ENCODE assay signal across 29 cellular contexts in genomic region chr4:10639664-10640063, GRCh38. TPM values are rescaled to one million over a fixed set of nuclear protein-coding genes. Genes with fewer than 3 reads are reported as not detected.
DNase-seq lines count a peak whose midpoint lies in the region; FAIRE-seq and TF ChIP-seq lines count a peak whose summit lies in the region.
"Had no signal": no experiment of that assay in that cellular context is flagged by ENCODE, and none has a peak within 500 bp of the region (broad histone marks: within the 10 kb centered on the region; RNA-seq: fewer than 3 reads in every experiment).

No MANE protein-coding gene starts in this region.

- CTCF ChIA-PET in activated naive CD4-positive, alpha-beta T cell treated with anti-CD3 and anti-CD28 coated beads, Interleukin-2, amount 10 ng/mL, durations not matched to agents 7 days and 5 days (lab: Charles Lee): no interaction called here

- TF ChIP-seq CTCF in AG09309 (IDR thresholded peaks at IDR 0.05; ENCODE audit: control insufficient read depth, insufficient read depth, low read depth, low read length, missing control alignments) (no peak), bronchial epithelial cell (IDR thresholded peaks at IDR 0.05; ENCODE audit: insufficient read depth, low read length, severe bottlenecking) (no peak), neutrophil (IDR thresholded peaks at IDR 0.05) (no peak)

- H3K36me3 ChIP-seq in bronchial epithelial cell (ENCODE audit: control insufficient read depth, insufficient read depth, low read length) (no peaks in the 10 kb centered on the region), neutrophil (no peaks in the 10 kb centered on the region)
- H3K36me3 ChIP-seq: BLaER1 treated with 17β-estradiol and CSF1 and Interleukin-3, amounts not matched to agents 10 nM and 100 nM; SJSA1 had no signal

- no peaks in the 10 kb centered on the region for H3K9me3 ChIP-seq in neutrophil
- H3K9me3 ChIP-seq: SJSA1 had no signal

- no peaks in the 10 kb centered on the region for H3K9me3 Mint-ChIP-seq in activated naive CD4-positive, alpha-beta T cell treated with anti-CD3 and anti-CD28 coated beads, Interleukin-2, amount 10 ng/mL, durations not matched to agents 7 days and 5 days
- H3K9me3 Mint-ChIP-seq: CD8-positive, alpha-beta T cell had no signal

- H3K27me3 Mint-ChIP-seq in activated naive CD4-positive, alpha-beta T cell treated with anti-CD3 and anti-CD28 coated beads, Interleukin-2, amount 10 ng/mL, durations not matched to agents 7 days and 5 days: no peaks in the 10 kb centered on the region

- H3K27ac Mint-ChIP-seq in activated naive CD4-positive, alpha-beta T cell treated with anti-CD3 and anti-CD28 coated beads, Interleukin-2, amount 10 ng/mL, durations not matched to agents 7 days and 5 days: no peak overlapping the region
- H3K27ac Mint-ChIP-seq: CD8-positive, alpha-beta T cell had no signal

- no peaks in the 10 kb centered on the region for H3K36me3 Mint-ChIP-seq in activated naive CD4-positive, alpha-beta T cell treated with anti-CD3 and anti-CD28 coated beads, Interleukin-2, amount 10 ng/mL, durations not matched to agents 7 days and 5 days
- H3K36me3 Mint-ChIP-seq: CD8-positive, alpha-beta T cell had no signal

- H3K27me3 ChIP-seq in bronchial epithelial cell (ENCODE audit: control insufficient read depth, insufficient read depth, low read length) (no peaks in the 10 kb centered on the region), neutrophil (no peaks in the 10 kb centered on the region)
- H3K27me3 ChIP-seq: BLaER1 treated with 17β-estradiol and CSF1 and Interleukin-3, amounts not matched to agents 10 nM and 100 nM; SJSA1 had no signal

- H3K27ac ChIP-seq in neutrophil: peak overlapping the region; percentile 84
- H3K27ac ChIP-seq: BLaER1 treated with 17β-estradiol and CSF1 and Interleukin-3, amounts not matched to agents 10 nM and 100 nM; SJSA1 had no signal

- H3K4me1 ChIP-seq in neutrophil (ENCODE audit: control insufficient read depth in 1 of 2, insufficient read depth in 1 of 2, low read depth in 1 of 2, low read length in 1 of 2): peaks cover 32 to 34% of the 10 kb centered on the region in 2 experiments

- H3K4me3 Mint-ChIP-seq in activated naive CD4-positive, alpha-beta T cell treated with anti-CD3 and anti-CD28 coated beads, Interleukin-2, amount 10 ng/mL, durations not matched to agents 7 days and 5 days: no peak overlapping the region
- H3K4me3 Mint-ChIP-seq: CD8-positive, alpha-beta T cell had no signal

- peaks cover 9% of the 10 kb centered on the region for H3K4me1 Mint-ChIP-seq in activated naive CD4-positive, alpha-beta T cell treated with anti-CD3 and anti-CD28 coated beads, Interleukin-2, amount 10 ng/mL, durations not matched to agents 7 days and 5 days

- no peak overlapping the region for H3K4me3 ChIP-seq in AG09309 (ENCODE audit: control insufficient read depth, low read depth, low read length)
- no peak overlapping the region for H3K4me3 ChIP-seq in bronchial epithelial cell (ENCODE audit: low read depth, low read length)
- no peak overlapping the region for H3K4me3 ChIP-seq in neutrophil (ENCODE audit: low read depth in 1 of 2, low read length in 1 of 2)
- H3K4me3 ChIP-seq: BLaER1 treated with 17β-estradiol and CSF1 and Interleukin-3, amounts not matched to agents 10 nM and 100 nM; SJSA1 had no signal

- DNase-seq in AG09309 (ENCODE audit: low read depth) (peak; percentile 10), GM03348 (ENCODE audit: low spot score) (peak; percentile 51), bronchial epithelial cell (ENCODE audit: low read depth) (peak; percentile 17), activated gamma-delta T cell (lab: John Stamatoyannopoulos, UW) (no peak), NCI-H69 (lab: John Stamatoyannopoulos, UW) (no peak)
- DNase-seq in effector CD4-positive, alpha-beta T cell: no peak
- DNase-seq in activated naive CD4-positive, alpha-beta T cell treated with anti-CD3 and anti-CD28 coated beads, Interleukin-2, amount 10 ng/mL, durations not matched to agents 7 days and 5 days: no peak
- DNase-seq: CD8-positive, alpha-beta T cell; DMS 273 treated with DMSO at 0.1 percent for 48 hours; DMS79; GF-D8; Karpas-422; NCI-H1092; NCI-H1417 treated with DMSO at 0.1 percent for 48 hours; NCI-H1694 treated with DMSO at 0.1 percent for 48 hours; NCI-H2081; NCI-H345; NCI-H510A treated with DMSO at 0.1 percent for 48 hours; NCI-H774; Right ventricle myocardium superior had no signal

- FAIRE-seq in bronchial epithelial cell (lab: Jason Lieb, UNC): no peak
- FAIRE-seq: GM12892 had no signal

RNA-seq across cellular contexts. Expression of gene CLNK, which starts 44.9 kb away (rescaled TPM):
- total RNA-seq in bronchial epithelial cell: not detected in 2 replicates
- total RNA-seq: A172; CD8-positive, alpha-beta T cell; H4; HT-29; PC-3; Right ventricle myocardium superior; RPMI7951; SJSA1 had no signal

Comparison
In these comparisons a context has a peak if more than half of its experiments do, and no peak if none do; other contexts are left out.
1. DNase-seq: peak in AG09309 (single experiment), GM03348 (single experiment) and bronchial epithelial cell (single experiment); none in activated gamma-delta T cell (single experiment), effector CD4-positive, alpha-beta T cell (single experiment), activated naive CD4-positive, alpha-beta T cell treated with anti-CD3 and anti-CD28 coated beads, Interleukin-2, amount 10 ng/mL, durations not matched to agents 7 days and 5 days (single experiment) and NCI-H69 (single experiment).